In genomic region chr6:80550748-80551147, GRCh38 we compare ENCODE assay signal across 15 cellular contexts.
A peak's percentile ranks its signal among the peaks of the same experiment; 100 is the strongest.
DNase-seq lines count a peak whose midpoint lies in the region; ATAC-seq and TF ChIP-seq lines count a peak whose summit lies in the region.
"Had no signal": no experiment of that assay in that cellular context is flagged by ENCODE, and none has a peak within 500 bp of the region (broad histone marks: within the 10 kb centered on the region; RNA-seq: fewer than 3 reads in every experiment).

No MANE protein-coding gene starts in this region.

- DNase-seq in ELF-1 (ENCODE audit: low read depth, low spot score) (peak; percentile 38), IMR-90 (no peak), mesenchymal stem cell (no peak), neural progenitor cell (ENCODE audit: low spot score) (no peak), right lobe of liver (no peak), sigmoid colon (no peak), DMS79 treated with DMSO at 0.1 percent for 48 hours (lab: John Stamatoyannopoulos, UW) (no peak), NOMO-1 treated with dmso at 0.1 percent for 144 hours (lab: John Stamatoyannopoulos, UW; ENCODE audit: unreplicated experiment) (no peak)
- DNase-seq: C1 segment of cervical spinal cord; CD4-positive, alpha-beta memory T cell; COR-L47; DMS153; GM23248; H7; HCEC 1CT had no signal

- H3K4me3 ChIP-seq in IMR-90 (ENCODE audit: insufficient read depth, low read depth, low read length) (no peak overlapping the region), mesenchymal stem cell (ENCODE audit: insufficient read depth in 1 of 2, low read depth in 1 of 2, low read length in 2 of 2) (no peak overlapping the region), neural progenitor cell (no peak overlapping the region), right lobe of liver (no peak overlapping the region), sigmoid colon (no peak overlapping the region)
- H3K4me3 ChIP-seq: GM23248 had no signal

- H3K27me3 Mint-ChIP-seq in neural progenitor cell (ENCODE audit: insufficient read depth, low read depth), result peaks cover 2% of the 10 kb centered on the region
- H3K27me3 Mint-ChIP-seq: CD4-positive, alpha-beta memory T cell had no signal

- in situ Hi-C loops in IMR-90 (cut with MboI; ENCODE audit: low sequenced_read_pairs), result no loop called here

- TF ChIP-seq CTCF in IMR-90 (conservative IDR thresholded peaks at IDR 0.05; ENCODE audit: low read depth, low read length) (no peak), neural progenitor cell (IDR thresholded peaks at IDR 0.05) (no peak), right lobe of liver (IDR thresholded peaks at IDR 0.05) (no peak), sigmoid colon (IDR thresholded peaks at IDR 0.05) (no peak)

- no peak overlapping the region for H3K4me3 Mint-ChIP-seq in neural progenitor cell
- H3K4me3 Mint-ChIP-seq: CD4-positive, alpha-beta memory T cell had no signal

- H3K56ac ChIP-seq in IMR-90 (ENCODE audit: extremely low read depth, insufficient read depth, low read length), result no peak overlapping the region

- H3K4me1 ChIP-seq in IMR-90 (ENCODE audit: control insufficient read depth, insufficient read depth, low read length) (peaks cover 12% of the 10 kb centered on the region), mesenchymal stem cell (ENCODE audit: control insufficient read depth, insufficient read depth, low read depth, low read length) (no peaks in the 10 kb centered on the region), neural progenitor cell (peaks cover 24% of the 10 kb centered on the region), right lobe of liver (no peaks in the 10 kb centered on the region), sigmoid colon (peaks cover 0 to 12% (median 7%) of the 10 kb centered on the region in 4 donors)

- peak overlapping the region; percentile 78; the same call in 1 of the 2 replicates for H2AK5ac ChIP-seq in IMR-90 (ENCODE audit: low read depth, low read length)
- no peak overlapping the region for H2AK5ac ChIP-seq in mesenchymal stem cell (ENCODE audit: low read length, severe bottlenecking)

- no peak for TF ChIP-seq EP300 in sigmoid colon (IDR thresholded peaks at IDR 0.05)

- peak overlapping the region; percentile 73; the same call in 1 of the 2 replicates for H4K5ac ChIP-seq in IMR-90 (ENCODE audit: low read depth, low read length)

- H4K91ac ChIP-seq in IMR-90 (ENCODE audit: insufficient read depth, low read depth, low read length), result peak overlapping the region; percentile 31; the same call in 1 of the 2 replicates
- no peak overlapping the region for H4K91ac ChIP-seq in mesenchymal stem cell (ENCODE audit: low read length)

- 73% methylated on average over 2 of the region's 4 CpGs; no CpG with 5 or more reads in 1 of the 2 experiments for WGBS in IMR-90 (ENCODE audit: extremely low coverage in 2 of 2, insufficient read length in 1 of 2), 2 experiments
- WGBS in mesenchymal stem cell, result 95% methylated on average over 3 of the region's 4 CpGs
- WGBS in right lobe of liver (ENCODE audit: insufficient coverage, low coverage, low lambda C conversion rate, missing lambda C conversion rate), result 70% methylated on average over 4 of the region's 4 CpGs
- 69 to 86% methylated on average over 4 of the region's 4 CpGs for WGBS in sigmoid colon, 2 donors

- intact Hi-C loops in IMR-90 (cut with micrococcal nuclease) (no loop called here), right lobe of liver (cut with DNase I) (no loop called here), sigmoid colon (cut with DNase I) (no loop called here)

- H2AFZ ChIP-seq in IMR-90 (replicated peaks; ENCODE audit: low read length, poor library complexity) (no peak overlapping the region), mesenchymal stem cell (ENCODE audit: low read depth, low read length) (no peak overlapping the region), neural progenitor cell (replicated peaks) (no peak overlapping the region)
- H2AFZ ChIP-seq: GM23248 had no signal

- peak overlapping the region; percentile 50; the same call in 1 of the 2 replicates for H2BK20ac ChIP-seq in IMR-90 (ENCODE audit: low read depth, low read length)

- POLR2A ChIA-PET in IMR-90 (lab: Charles Lee; ENCODE audit: unreplicated experiment), result no interaction called here

- H4K8ac ChIP-seq in IMR-90 (ENCODE audit: low read depth in 2 of 2, low read length in 2 of 2), result peak overlapping the region in 1 of 2 experiments; percentile 11; a peak in 1 of 4 replicates
- peak overlapping the region; percentile 5 for H4K8ac ChIP-seq in mesenchymal stem cell (ENCODE audit: low read length)

- no peak for TF ChIP-seq RAD21 in IMR-90 (IDR thresholded peaks at IDR 0.05; ENCODE audit: low read length)

- CTCF ChIA-PET in IMR-90 (lab: Yijun Ruan, JAX), result interaction anchor here (0.6 kb wide), 1 partner anchor 319 kb away, joined by 3 read pairs; no protein-coding TSS in a partner anchor

- H4K20me1 ChIP-seq in IMR-90 (ENCODE audit: insufficient read depth, low read length) (no peaks in the 10 kb centered on the region), neural progenitor cell (ENCODE audit: low read depth) (no peaks in the 10 kb centered on the region)

- H3K27ac Mint-ChIP-seq in neural progenitor cell, result peak overlapping the region; percentile 62
- H3K27ac Mint-ChIP-seq: CD4-positive, alpha-beta memory T cell had no signal

- no peaks in the 10 kb centered on the region for H3K79me1 ChIP-seq in IMR-90 (ENCODE audit: low read depth in 1 of 2, low read length in 2 of 2)
- no peaks in the 10 kb centered on the region for H3K79me1 ChIP-seq in mesenchymal stem cell (replicated peaks; ENCODE audit: low read length, poor library complexity, severe bottlenecking)

- H3K18ac ChIP-seq in IMR-90 (ENCODE audit: low read depth, low read length) (peak overlapping the region; percentile 81), mesenchymal stem cell (ENCODE audit: low read depth in 1 of 2, low read length in 2 of 2) (peak overlapping the region in 1 of 2 experiments; percentile 40)

- no TSS peak for BruUV-seq in IMR-90 (replicated peaks; lab: Mats Ljungman, UMichigan)

- peak overlapping the region; percentile 53; the same call in 2 of the 3 replicates for H2BK15ac ChIP-seq in IMR-90 (ENCODE audit: low read depth, low read length)
- H2BK15ac ChIP-seq in mesenchymal stem cell (ENCODE audit: low read depth, poor library complexity, severe bottlenecking), result no peak overlapping the region

- H3K36me3 Mint-ChIP-seq in neural progenitor cell, result peaks cover 13% of the 10 kb centered on the region
- H3K36me3 Mint-ChIP-seq: CD4-positive, alpha-beta memory T cell had no signal

- H3K4me1 Mint-ChIP-seq in neural progenitor cell, result peaks cover 42% of the 10 kb centered on the region
- H3K4me1 Mint-ChIP-seq: CD4-positive, alpha-beta memory T cell had no signal

- peak overlapping the region; percentile 4; the same call in 1 of the 2 replicates for H3K14ac ChIP-seq in IMR-90 (replicated peaks; ENCODE audit: low read depth, low read length)
- H3K14ac ChIP-seq in mesenchymal stem cell (ENCODE audit: low read length in 2 of 2), result no peak overlapping the region

- H3K9ac ChIP-seq in IMR-90 (ENCODE audit: low read depth, low read length), result no peak overlapping the region
- H3K9ac ChIP-seq in mesenchymal stem cell (ENCODE audit: low read length), result no peak overlapping the region
- no peak overlapping the region for H3K9ac ChIP-seq in neural progenitor cell
- H3K9ac ChIP-seq: GM23248 had no signal

- ATAC-seq in IMR-90 (ENCODE audit: low read depth), result no peak
- ATAC-seq in right lobe of liver, result no peak

- H3K9me3 Mint-ChIP-seq in neural progenitor cell, result peaks cover 45% of the 10 kb centered on the region

- TF ChIP-seq POLR2A in IMR-90 (IDR thresholded peaks at IDR 0.05; ENCODE audit: low read depth, low read length), result no peak
- TF ChIP-seq POLR2A in right lobe of liver (IDR thresholded peaks at IDR 0.05), result no peak
- TF ChIP-seq POLR2A in sigmoid colon (IDR thresholded peaks at IDR 0.05), result no peak

- H3K79me2 ChIP-seq in neural progenitor cell (ENCODE audit: low read depth), result no peaks in the 10 kb centered on the region

- peak overlapping the region; percentile 72 for H2BK120ac ChIP-seq in IMR-90 (ENCODE audit: low read depth, low read length)
- no peak overlapping the region for H2BK120ac ChIP-seq in mesenchymal stem cell (ENCODE audit: low read depth, low read length)

- H3K4me2 ChIP-seq in IMR-90 (ENCODE audit: low read depth, low read length), result no peak overlapping the region
- H3K4me2 ChIP-seq in mesenchymal stem cell (ENCODE audit: low read length, poor library complexity, severe bottlenecking), result no peak overlapping the region
- H3K4me2 ChIP-seq in neural progenitor cell, result no peak overlapping the region

- H3K27me3 ChIP-seq in IMR-90 (ENCODE audit: control insufficient read depth, insufficient read depth, low read length) (no peaks in the 10 kb centered on the region), mesenchymal stem cell (ENCODE audit: control insufficient read depth in 1 of 2, insufficient read depth in 1 of 2, low read length in 2 of 2) (no peaks in the 10 kb centered on the region), neural progenitor cell (no peaks in the 10 kb centered on the region), right lobe of liver (no peaks in the 10 kb centered on the region), sigmoid colon (no peaks in the 10 kb centered on the region)

- no peaks in the 10 kb centered on the region for H3K36me3 ChIP-seq in IMR-90 (ENCODE audit: control insufficient read depth, insufficient read depth, low read length)
- H3K36me3 ChIP-seq in mesenchymal stem cell (ENCODE audit: control insufficient read depth in 1 of 2, insufficient read depth in 2 of 2, low read depth in 1 of 2, low read length in 2 of 2), result no peaks in the 10 kb centered on the region
- H3K36me3 ChIP-seq in neural progenitor cell, result no peaks in the 10 kb centered on the region
- H3K36me3 ChIP-seq in right lobe of liver, result no peaks in the 10 kb centered on the region
- no peaks in the 10 kb centered on the region for H3K36me3 ChIP-seq in sigmoid colon

- H3K27ac ChIP-seq in IMR-90 (ENCODE audit: insufficient read depth, low read length), result no peak overlapping the region
- no peak overlapping the region for H3K27ac ChIP-seq in mesenchymal stem cell (ENCODE audit: low read length, poor library complexity, severe bottlenecking)
- H3K27ac ChIP-seq in neural progenitor cell, result no peak overlapping the region
- H3K27ac ChIP-seq in right lobe of liver, result no peak overlapping the region
- no peak overlapping the region for H3K27ac ChIP-seq in sigmoid colon
- H3K27ac ChIP-seq: GM23248 had no signal

- H3K9me3 ChIP-seq in IMR-90 (ENCODE audit: control insufficient read depth, insufficient read depth, low read length) (no peaks in the 10 kb centered on the region), mesenchymal stem cell (ENCODE audit: control insufficient read depth, low read length) (no peaks in the 10 kb centered on the region), neural progenitor cell (ENCODE audit: low read depth) (no peaks in the 10 kb centered on the region), right lobe of liver (no peaks in the 10 kb centered on the region), sigmoid colon (no peaks in the 10 kb centered on the region)

- H2AK9ac ChIP-seq in IMR-90 (replicated peaks; ENCODE audit: low read depth, low read length, poor library complexity), result no peak overlapping the region

- H3K23ac ChIP-seq in IMR-90 (ENCODE audit: low read depth, low read length), result peak overlapping the region; percentile 22; the same call in 1 of the 2 replicates
- no peak overlapping the region for H3K23ac ChIP-seq in mesenchymal stem cell (ENCODE audit: low read length in 2 of 2)

- peaks cover 8% of the 10 kb centered on the region for H3K9me1 ChIP-seq in IMR-90 (ENCODE audit: insufficient read depth, low read length)

- peak overlapping the region in 1 of 2 experiments; percentile 4 for H2BK12ac ChIP-seq in mesenchymal stem cell (ENCODE audit: low read length in 2 of 2)

- dilution Hi-C loops in IMR-90 (cut with HindIII; ENCODE audit: low sequenced_read_pairs, unreplicated experiment), result no loop called here

- H3K4ac ChIP-seq in IMR-90 (ENCODE audit: low read depth, low read length) (peak overlapping the region; percentile 52; the same call in 1 of the 2 replicates), mesenchymal stem cell (ENCODE audit: low read depth in 1 of 2, low read length in 2 of 2) (no peak overlapping the region)

- peaks cover 23% of the 10 kb centered on the region for H3F3A ChIP-seq in neural progenitor cell (ENCODE audit: low read depth)

- H2BK5ac ChIP-seq in IMR-90 (ENCODE audit: low read depth, low read length, poor library complexity, severe bottlenecking) (peak overlapping the region; percentile 19), mesenchymal stem cell (ENCODE audit: low read depth, low read length, poor library complexity, severe bottlenecking) (no peak overlapping the region)
